In the genomic region with DNA sequence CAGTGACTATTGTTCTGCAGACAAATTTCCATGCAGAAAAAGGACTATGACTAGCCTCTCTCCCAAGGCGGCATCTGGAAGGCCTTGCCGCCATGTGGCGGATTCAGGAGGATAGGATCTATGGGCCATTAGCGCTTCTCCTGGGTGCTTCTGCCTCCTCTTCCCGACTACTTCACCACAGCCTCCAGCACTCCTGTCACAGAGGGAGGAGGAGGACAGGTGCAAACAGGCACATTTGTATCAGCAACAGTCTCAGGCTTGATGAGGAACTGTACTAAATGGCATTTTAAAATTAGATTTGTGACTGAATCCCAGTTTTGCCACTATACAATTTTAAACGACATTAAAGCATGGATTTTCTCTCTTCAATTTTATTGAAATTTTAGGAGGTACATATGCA, we compare ENCODE assay signal across 22 cellular contexts.
DNase-seq lines count a peak whose midpoint lies in the region; ATAC-seq and TF ChIP-seq lines count a peak whose summit lies in the region.
"Had no signal": no experiment of that assay in that cellular context is flagged by ENCODE, and none has a peak within 500 bp of the region (broad histone marks: within the 10 kb centered on the region; RNA-seq: fewer than 3 reads in every experiment).

No MANE protein-coding gene starts in this region.

- H3K9ac ChIP-seq in BLaER1, result no peak overlapping the region
- H3K9ac ChIP-seq: GM23248 had no signal

- CTCF ChIA-PET in PC-9 (lab: Charles Lee), result no interaction called here

- H2AFZ ChIP-seq in ACC112 (ENCODE audit: low read length, unreplicated experiment) (no peak overlapping the region), PC-9 (no peak overlapping the region)
- H2AFZ ChIP-seq: GM23248 had no signal

- peak overlapping the region; percentile 69 for H3K4me2 ChIP-seq in BLaER1
- no peak overlapping the region for H3K4me2 ChIP-seq in PC-9

- intact Hi-C loops in PC-9 (cut with micrococcal nuclease; ENCODE audit: unreplicated experiment), result no loop called here

- H3K36me3 ChIP-seq in ACC112 (ENCODE audit: insufficient read depth, low read length) (peaks cover 23% of the 10 kb centered on the region), BLaER1 (peaks cover 77% of the 10 kb centered on the region), PC-9 (ENCODE audit: low read depth) (peaks cover 27% of the 10 kb centered on the region)

- H3K9me3 ChIP-seq in BLaER1 (no peaks in the 10 kb centered on the region), PC-9 (ENCODE audit: insufficient read depth, low read depth) (no peaks in the 10 kb centered on the region)

- H3K79me2 ChIP-seq in ACC112 (ENCODE audit: control insufficient read depth, insufficient read depth, low read length, unreplicated experiment), result no peaks in the 10 kb centered on the region
- H3K79me2 ChIP-seq in PC-9 (ENCODE audit: low read depth), result no peaks in the 10 kb centered on the region

- no peak overlapping the region for H3K4me3 ChIP-seq in ACC112 (ENCODE audit: low read depth, low read length)
- H3K4me3 ChIP-seq in BLaER1, result no peak overlapping the region
- no peak overlapping the region for H3K4me3 ChIP-seq in PC-9
- H3K4me3 ChIP-seq: GM23248 had no signal

- H3F3A ChIP-seq in PC-9 (ENCODE audit: insufficient read depth, low read depth), result peaks cover 15% of the 10 kb centered on the region

- BruUV-seq in PC-9 (replicated peaks; lab: Mats Ljungman, UMichigan), result no TSS peak

- H3K27me3 ChIP-seq in ACC112 (ENCODE audit: insufficient read depth, low read length) (no peaks in the 10 kb centered on the region), BLaER1 (no peaks in the 10 kb centered on the region), PC-9 (ENCODE audit: insufficient read depth, low read depth) (no peaks in the 10 kb centered on the region), foreskin keratinocyte (no peaks in the 10 kb centered on the region)

- DNase-seq in PC-9, result no peak
- no peak for DNase-seq in foreskin keratinocyte
- DNase-seq in GM10266 (ENCODE audit: extremely low spot score), result no peak
- no peak for DNase-seq in A172 (ENCODE audit: low spot score)
- DNase-seq: CD4-positive, alpha-beta T cell; COR-L47; DMS53; GM23248; H7; KG1; NCI-H1092; NCI-H1417 treated with DMSO at 0.1 percent for 48 hours; NCI-H1694 treated with DMSO at 0.1 percent for 48 hours; NCI-H2081; NCI-H2171 treated with DMSO at 0.1 percent for 48 hours; NCI-H345; NCI-H510A treated with DMSO at 0.1 percent for 48 hours; SHP77 had no signal

- no peak for TF ChIP-seq CTCF in PC-9 (conservative IDR thresholded peaks at IDR 0.05)
- no peak for TF ChIP-seq CTCF in foreskin keratinocyte (conservative IDR thresholded peaks at IDR 0.05)
- TF ChIP-seq CTCF in GM10266 (IDR thresholded peaks at IDR 0.05; ENCODE audit: control insufficient read depth, insufficient read depth, low read depth, missing control alignments), result no peak

- POLR2A ChIA-PET in PC-9 (lab: Charles Lee; ENCODE audit: unreplicated experiment), result no interaction called here

- peak overlapping the region; percentile 77; the same call in 1 of the 2 replicates for H3K27ac ChIP-seq in ACC112 (ENCODE audit: low read depth, low read length)
- no peak overlapping the region for H3K27ac ChIP-seq in BLaER1
- peak overlapping the region; percentile 40 for H3K27ac ChIP-seq in PC-9
- peak overlapping the region; percentile 93 for H3K27ac ChIP-seq in foreskin keratinocyte

- H3K4me1 ChIP-seq in ACC112 (ENCODE audit: control insufficient read depth, insufficient read depth, low read length, unreplicated experiment) (peaks cover 17% of the 10 kb centered on the region), BLaER1 (peaks cover 48% of the 10 kb centered on the region), PC-9 (replicated peaks; ENCODE audit: insufficient read depth) (peaks cover 22% of the 10 kb centered on the region), foreskin keratinocyte (peaks cover 53% of the 10 kb centered on the region)

- no peak for ATAC-seq in foreskin keratinocyte
- ATAC-seq in HG03354 (IDR thresholded peaks at IDR 0.05; ENCODE audit: poor library complexity, severe bottlenecking, unreplicated experiment), result no peak
- ATAC-seq in HG02870 (IDR thresholded peaks at IDR 0.05; ENCODE audit: unreplicated experiment), result no peak

- H4K20me1 ChIP-seq in BLaER1 (no peaks in the 10 kb centered on the region), PC-9 (ENCODE audit: insufficient read depth) (no peaks in the 10 kb centered on the region)

- no peaks in the 10 kb centered on the region for H3K9me2 ChIP-seq in PC-9 (ENCODE audit: insufficient read depth)
